In genomic region chr2:64018715-64019082, GRCh38 we compare ENCODE assay signal across 8 cellular contexts. TPM values are rescaled to one million over a fixed set of nuclear protein-coding genes. Genes with fewer than 3 reads are reported as not detected.
DNase-seq lines count a peak whose midpoint lies in the region; ATAC-seq and TF ChIP-seq lines count a peak whose summit lies in the region.

No MANE protein-coding gene starts in this region.

- H3K4me3 Mint-ChIP-seq in activated naive CD8-positive, alpha-beta T cell treated with anti-CD3 and anti-CD28 coated beads for 36 hours: peak overlapping the region; percentile 98

- H3K27ac ChIP-seq in HCT116 (ENCODE audit: low read depth, low read length): peak overlapping the region; percentile 89
- peak overlapping the region; percentile 99 for H3K27ac ChIP-seq in right cardiac atrium (ENCODE audit: low read length)

- TF ChIP-seq CTCF in HCT116 (IDR thresholded peaks at IDR 0.05 in 2 of 3, conservative IDR thresholded peaks at IDR 0.05 in 1 of 3; ENCODE audit: borderline replicate concordance in 1 of 3, insufficient read depth in 1 of 3, low read depth in 2 of 3, low read length in 2 of 3): no peak

- DNase-seq in NOMO-1 (lab: John Stamatoyannopoulos, UW; ENCODE audit: unreplicated experiment in 2 of 2) (peak; percentile 17 to 33), NOMO-1 treated with dmso at 0.1 percent for 144 hours (lab: John Stamatoyannopoulos, UW; ENCODE audit: unreplicated experiment) (no peak), HCT116 (ENCODE audit: low read depth, low spot score) (no peak), NAMALWA (ENCODE audit: low spot score) (peak; percentile 45), right cardiac atrium (peak in 2 of 3 donors; percentile 69 to 81), putamen (ENCODE audit: low spot score) (peak; percentile 25), superior temporal gyrus (ENCODE audit: extremely low spot score) (no peak)
- no peak for DNase-seq in activated naive CD8-positive, alpha-beta T cell treated with anti-CD3 and anti-CD28 coated beads for 36 hours

- peaks cover 50% of the 10 kb centered on the region for H3K79me2 ChIP-seq in HCT116 (ENCODE audit: insufficient read depth, low read length)

- H4K20me1 ChIP-seq in HCT116 (ENCODE audit: insufficient read depth): no peaks in the 10 kb centered on the region

- intact Hi-C loops in HCT116 (cut with micrococcal nuclease) (no loop called here), right cardiac atrium (cut with DNase I) (no loop called here)

- peak overlapping the region; percentile 97 for H3K27ac Mint-ChIP-seq in activated naive CD8-positive, alpha-beta T cell treated with anti-CD3 and anti-CD28 coated beads for 36 hours

- RAD21 ChIA-PET in HCT116 (lab: Charles Lee; ENCODE audit: low non-redundant PET in 1 of 2, low total read pairs in 2 of 2, uncharacterized antibody in 2 of 2, unreplicated experiment in 2 of 2): interaction anchor here in 1 of 2 experiments (0.5 kb wide), 1 partner anchor 177 kb away, joined by 4 read pairs; the partner anchor contains the start of gene UGP2

- peaks cover 43% of the 10 kb centered on the region for H3K4me1 Mint-ChIP-seq in activated naive CD8-positive, alpha-beta T cell treated with anti-CD3 and anti-CD28 coated beads for 36 hours

- CTCF ChIA-PET in HCT116 (lab: Charles Lee): no interaction called here

- no peaks in the 10 kb centered on the region for H3K27me3 ChIP-seq in HCT116 (ENCODE audit: insufficient read depth, low read length)
- no peaks in the 10 kb centered on the region for H3K27me3 ChIP-seq in right cardiac atrium (ENCODE audit: control insufficient read depth, insufficient read depth)

- H3K27me3 Mint-ChIP-seq in activated naive CD8-positive, alpha-beta T cell treated with anti-CD3 and anti-CD28 coated beads for 36 hours: no peaks in the 10 kb centered on the region

- H2AFZ ChIP-seq in HCT116 (ENCODE audit: low read depth, low read length, poor library complexity, severe bottlenecking): peak overlapping the region; percentile 1

- under 1% methylated on average over 38 of the region's 38 CpGs for WGBS in right cardiac atrium

- peak overlapping the region; percentile 62 for H3K9ac ChIP-seq in HCT116 (ENCODE audit: low read length)

- H3K9me3 Mint-ChIP-seq in activated naive CD8-positive, alpha-beta T cell treated with anti-CD3 and anti-CD28 coated beads for 36 hours: peaks cover 2% of the 10 kb centered on the region

- no peak; the same call in 1 of the 2 replicates for ATAC-seq in HCT116
- ATAC-seq in right cardiac atrium: peak; percentile 70 to 73

- no peak for TF ChIP-seq POLR2A in HCT116 (IDR thresholded peaks at IDR 0.05; ENCODE audit: borderline replicate concordance, extremely low read depth, insufficient read depth, insufficient read length)

- H3K4me3 ChIP-seq in HCT116 (replicated peaks in 1 of 2; ENCODE audit: low read depth in 1 of 2, low read length in 2 of 2) (peak overlapping the region; percentile 63 to 68), right cardiac atrium (ENCODE audit: low read length) (peak overlapping the region; percentile 96)

- no TSS peak for BruUV-seq in HCT116 (replicated peaks; lab: Mats Ljungman, UMichigan)

- peaks cover 3 to 36% of the 10 kb centered on the region in 2 experiments; a peak in 3 of 4 replicates for H3K4me1 ChIP-seq in HCT116 (ENCODE audit: control insufficient read depth in 1 of 2, insufficient read depth in 2 of 2, low read length in 2 of 2)
- H3K4me1 ChIP-seq in right cardiac atrium (ENCODE audit: control insufficient read depth, insufficient read depth, low read length): peaks cover 5% of the 10 kb centered on the region

- no peaks in the 10 kb centered on the region for H3K9me3 ChIP-seq in HCT116 (ENCODE audit: control insufficient read depth in 1 of 2, insufficient read depth in 1 of 2, low read depth in 1 of 2, low read length in 2 of 2)
- no peaks in the 10 kb centered on the region for H3K9me3 ChIP-seq in right cardiac atrium (ENCODE audit: control insufficient read depth, low read length)

- H3K36me3 ChIP-seq in HCT116 (ENCODE audit: control insufficient read depth in 1 of 2, insufficient read depth in 2 of 2, low read length in 2 of 2): no peaks in the 10 kb centered on the region

- peaks cover 12% of the 10 kb centered on the region for H3K36me3 Mint-ChIP-seq in activated naive CD8-positive, alpha-beta T cell treated with anti-CD3 and anti-CD28 coated beads for 36 hours

- POLR2A ChIA-PET in HCT116 (lab: Charles Lee): no interaction called here

- no peaks in the 10 kb centered on the region for H3K9me2 ChIP-seq in HCT116 (ENCODE audit: insufficient read depth)

- no peak for TF ChIP-seq RAD21 in HCT116 (IDR thresholded peaks at IDR 0.05; ENCODE audit: low read depth)

- H3K4me2 ChIP-seq in HCT116 (ENCODE audit: low read length): peak overlapping the region; percentile 90

TF ChIP-seq in HCT116, 20 proteins besides CTCF, POLR2A, EP300 and RAD21:
- TF ChIP-seq CEBPB (IDR thresholded peaks at IDR 0.05; ENCODE audit: low read depth): no peak
- TF ChIP-seq SRF (IDR thresholded peaks at IDR 0.05; ENCODE audit: low read depth): no peak
- TF ChIP-seq ZNF274 (IDR thresholded peaks at IDR 0.05; ENCODE audit: low read depth, low read length): no peak
- TF ChIP-seq POLR2AphosphoS5 (IDR thresholded peaks at IDR 0.05; ENCODE audit: low read depth, low read length): no peak; the same call in 1 of the 2 replicates
- TF ChIP-seq SP1 (IDR thresholded peaks at IDR 0.05; ENCODE audit: low read depth): no peak
- TF ChIP-seq TCF7L2 (IDR thresholded peaks at IDR 0.05; ENCODE audit: borderline replicate concordance, extremely low read depth, insufficient read depth, insufficient read length): no peak
- no peak for TF ChIP-seq EGR1 (IDR thresholded peaks at IDR 0.05; ENCODE audit: low read depth)
- no peak for TF ChIP-seq ATF3 (IDR thresholded peaks at IDR 0.05)
- no peak for TF ChIP-seq ZBTB33 (IDR thresholded peaks at IDR 0.05; ENCODE audit: extremely low read depth, insufficient replicate concordance, low read length)
- no peak for TF ChIP-seq YY1 (IDR thresholded peaks at IDR 0.05; ENCODE audit: extremely low read depth, insufficient replicate concordance, low read depth, low read length)
- TF ChIP-seq ZFX (IDR thresholded peaks at IDR 0.05): no peak
- no peak for TF ChIP-seq SIN3A (IDR thresholded peaks at IDR 0.05; ENCODE audit: low read depth)
- no peak for TF ChIP-seq FOSL1 (IDR thresholded peaks at IDR 0.05; ENCODE audit: low read depth)
- no peak for TF ChIP-seq REST (IDR thresholded peaks at IDR 0.05; ENCODE audit: low read depth)
- TF ChIP-seq CBX3 (IDR thresholded peaks at IDR 0.05; ENCODE audit: low read depth): no peak
- TF ChIP-seq ELF1 (IDR thresholded peaks at IDR 0.05; ENCODE audit: borderline replicate concordance, low read depth): no peak
- no peak for TF ChIP-seq JUND (IDR thresholded peaks at IDR 0.05)
- no peak for TF ChIP-seq EZH2phosphoT487 (IDR thresholded peaks at IDR 0.05; ENCODE audit: borderline replicate concordance)

RNA-seq across cellular contexts. Expression of gene VPS54, which starts 0.5 kb away (rescaled TPM):
- total RNA-seq in HCT116 (2021; ENCODE audit: unreplicated experiment) (12.4 TPM), right cardiac atrium (10 to 100 TPM; 12.8 to 14.8 (median 13.4) TPM)
- polyA plus RNA-seq in HCT116 (2012): 4.9 and 6.3 TPM in 2 replicates
- 10 to 100 TPM in 1 of 2 experiments, 1 to 10 TPM in 1; 9.2 to 10.1 TPM for total RNA-seq in activated naive CD8-positive, alpha-beta T cell treated with anti-CD3 and anti-CD28 coated beads for 36 hours
- polyA plus RNA-seq in right cardiac atrium: 8.5 TPM

Comparison
In these comparisons a context has a peak if more than half of its experiments do, and no peak if none do; other contexts are left out.
1. DNase-seq: peak in NOMO-1 (2 of 2), NAMALWA (single experiment), right cardiac atrium (2 of 3) and putamen (single experiment); none in NOMO-1 treated with dmso at 0.1 percent for 144 hours (single experiment), HCT116 (single experiment), activated naive CD8-positive, alpha-beta T cell treated with anti-CD3 and anti-CD28 coated beads for 36 hours (single experiment) and superior temporal gyrus (single experiment).